18 cellular contexts compared by ENCODE assay signal in the genomic region with DNA sequence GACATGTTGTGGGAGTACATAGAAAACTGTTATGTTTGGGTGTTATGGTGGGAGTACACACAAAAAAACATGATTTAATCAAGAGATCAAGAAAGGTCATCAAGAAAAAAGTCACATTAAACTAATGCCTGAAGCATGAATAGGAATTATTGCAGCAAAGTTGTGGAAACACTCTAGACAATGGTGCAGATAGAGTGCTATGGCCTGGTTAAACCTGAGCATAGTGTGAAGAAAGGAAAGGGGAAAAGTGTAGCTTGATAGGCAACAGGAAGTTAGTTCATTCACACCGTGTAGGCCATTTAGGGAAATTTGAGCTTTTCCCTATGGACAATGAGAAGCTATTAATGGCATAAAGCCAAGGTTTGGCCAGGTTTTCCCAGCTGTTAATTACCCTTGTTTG.
DNase-seq lines count a peak whose midpoint lies in the region; TF ChIP-seq lines count a peak whose summit lies in the region.
"Had no signal": no experiment of that assay in that cellular context is flagged by ENCODE, and none has a peak within 500 bp of the region (broad histone marks: within the 10 kb centered on the region; RNA-seq: fewer than 3 reads in every experiment).

No MANE protein-coding gene starts in this region.

- H3K4me1 ChIP-seq in esophagus muscularis mucosa = no peaks in the 10 kb centered on the region
- H3K4me1 ChIP-seq: Caco-2 had no signal

- H3K4me3 ChIP-seq in dorsolateral prefrontal cortex (no peak overlapping the region), esophagus muscularis mucosa (no peak overlapping the region)
- H3K4me3 ChIP-seq: GM12878 had no signal

- no peaks in the 10 kb centered on the region for H3K9me3 ChIP-seq in esophagus muscularis mucosa
- H3K9me3 ChIP-seq: Caco-2 had no signal

- H3K27me3 ChIP-seq in dorsolateral prefrontal cortex = no peaks in the 10 kb centered on the region
- H3K27me3 ChIP-seq in esophagus muscularis mucosa = no peaks in the 10 kb centered on the region

- intact Hi-C loops in dorsolateral prefrontal cortex (cut with DNase I) = no loop called here
- intact Hi-C loops in esophagus muscularis mucosa (cut with DNase I) = no loop called here

- H3K27ac ChIP-seq in dorsolateral prefrontal cortex = no peak overlapping the region
- no peak overlapping the region for H3K27ac ChIP-seq in esophagus muscularis mucosa (replicated peaks in 1 of 4)
- H3K27ac ChIP-seq: KMS-11 had no signal

- H3K36me3 ChIP-seq in esophagus muscularis mucosa = no peaks in the 10 kb centered on the region

- no peak for TF ChIP-seq EP300 in esophagus muscularis mucosa (IDR thresholded peaks at IDR 0.05)

- TF ChIP-seq CTCF in dorsolateral prefrontal cortex (IDR thresholded peaks at IDR 0.05 in 54 of 56, conservative IDR thresholded peaks at IDR 0.05 in 2 of 56; ENCODE audit: low read depth in 1 of 56, partially characterized antibody in 56 of 56) = no peak
- TF ChIP-seq CTCF in esophagus muscularis mucosa (IDR thresholded peaks at IDR 0.05) = no peak

- TF ChIP-seq POLR2A in esophagus muscularis mucosa (IDR thresholded peaks at IDR 0.05; ENCODE audit: low read depth) = no peak

- DNase-seq in NCI-H2196 treated with DMSO at 0.1 percent for 48 hours (lab: John Stamatoyannopoulos, UW; ENCODE audit: unreplicated experiment) (peak; percentile 0), NCI-H2196 (lab: John Stamatoyannopoulos, UW; ENCODE audit: unreplicated experiment) (no peak), NCI-H1105 treated with DMSO at 0.1 percent for 48 hours (lab: John Stamatoyannopoulos, UW) (peak; percentile 72), NCI-H2171 treated with DMSO at 0.1 percent for 48 hours (lab: John Stamatoyannopoulos, UW) (peak; percentile 25), renal cortical epithelial cell (ENCODE audit: low read depth) (peak; percentile 12), dorsolateral prefrontal cortex (no peak), NCI-H524 treated with DMSO at 0.1 percent for 48 hours (lab: John Stamatoyannopoulos, UW) (no peak), esophagus muscularis mucosa (ENCODE audit: extremely low spot score) (no peak)
- DNase-seq: Caco-2, GDM1, GOT3, NCI-H1436, NCI-H510A, SHP77, T-helper 1 cell, T1000 had no signal

- 61% methylated on average over 1 of the region's 1 CpG for WGBS in esophagus muscularis mucosa

Comparison
In these comparisons a context has a peak if more than half of its experiments do, and no peak if none do; other contexts are left out.
1. DNase-seq: peak in NCI-H2196 treated with DMSO at 0.1 percent for 48 hours (single experiment), NCI-H1105 treated with DMSO at 0.1 percent for 48 hours (single experiment), NCI-H2171 treated with DMSO at 0.1 percent for 48 hours (single experiment) and renal cortical epithelial cell (single experiment); none in NCI-H2196 (single experiment), dorsolateral prefrontal cortex (0 of 10), NCI-H524 treated with DMSO at 0.1 percent for 48 hours (single experiment) and esophagus muscularis mucosa (single experiment).